Comparison of ENCODE assay signal across 6 cellular contexts in genomic region chrX:49042581-49043219, GRCh38.
DNase-seq lines count a peak whose midpoint lies in the region; ATAC-seq and TF ChIP-seq lines count a peak whose summit lies in the region.

No MANE protein-coding gene starts in this region.

- peaks cover 4% of the 10 kb centered on the region for H3K27me3 Mint-ChIP-seq in activated naive CD4-positive, alpha-beta T cell treated with anti-CD3 and anti-CD28 coated beads, Interleukin-2, amount 10 ng/mL, durations not matched to agents 7 days and 5 days

- H3K9ac ChIP-seq in parathyroid adenoma = peak overlapping the region; percentile 91

- H3K9me3 ChIP-seq in parathyroid adenoma (ENCODE audit: control insufficient read depth, low read length) = no peaks in the 10 kb centered on the region

- H2AFZ ChIP-seq in parathyroid adenoma = peak overlapping the region; percentile 79

- no peak for TF ChIP-seq CTCF in parathyroid adenoma (IDR thresholded peaks at IDR 0.05)

- peak overlapping the region; percentile 81 for H3K4me2 ChIP-seq in parathyroid adenoma (ENCODE audit: low read length)

- peaks cover 8% of the 10 kb centered on the region for H3K79me2 ChIP-seq in parathyroid adenoma

- no peak for ATAC-seq in HG03460 (IDR thresholded peaks at IDR 0.05; ENCODE audit: unreplicated experiment)

- peaks cover 18% of the 10 kb centered on the region for H3K36me3 Mint-ChIP-seq in activated naive CD4-positive, alpha-beta T cell treated with anti-CD3 and anti-CD28 coated beads, Interleukin-2, amount 10 ng/mL, durations not matched to agents 7 days and 5 days

- H3K4me3 Mint-ChIP-seq in activated naive CD4-positive, alpha-beta T cell treated with anti-CD3 and anti-CD28 coated beads, Interleukin-2, amount 10 ng/mL, durations not matched to agents 7 days and 5 days = peak overlapping the region; percentile 92

- no peak for DNase-seq in activated naive CD4-positive, alpha-beta T cell treated with anti-CD3 and anti-CD28 coated beads, Interleukin-2, amount 10 ng/mL, durations not matched to agents 7 days and 5 days
- no peak for DNase-seq in activated naive CD4-positive, alpha-beta T cell treated with anti-CD3 and anti-CD28 coated beads, Interleukin-2, amount 50 U/mL, for 16 hours
- no peak for DNase-seq in NCI-H1105 treated with DMSO at 0.1 percent for 48 hours (lab: John Stamatoyannopoulos, UW)

- no peaks in the 10 kb centered on the region for H3K9me3 Mint-ChIP-seq in activated naive CD4-positive, alpha-beta T cell treated with anti-CD3 and anti-CD28 coated beads, Interleukin-2, amount 10 ng/mL, durations not matched to agents 7 days and 5 days

- CTCF ChIA-PET in activated naive CD4-positive, alpha-beta T cell treated with anti-CD3 and anti-CD28 coated beads, Interleukin-2, amount 10 ng/mL, durations not matched to agents 7 days and 5 days (lab: Charles Lee) = interaction anchor here (0.5 to 2.9 kb wide), 4 partner anchors 40 to 105 kb away, joined by 3 to 9 read pairs (median 4); no protein-coding TSS in a partner anchor

- peak overlapping the region; percentile 93 for H3K27ac Mint-ChIP-seq in activated naive CD4-positive, alpha-beta T cell treated with anti-CD3 and anti-CD28 coated beads, Interleukin-2, amount 10 ng/mL, durations not matched to agents 7 days and 5 days

- peaks cover 47% of the 10 kb centered on the region for H3K4me1 Mint-ChIP-seq in activated naive CD4-positive, alpha-beta T cell treated with anti-CD3 and anti-CD28 coated beads, Interleukin-2, amount 10 ng/mL, durations not matched to agents 7 days and 5 days

- H3K27me3 ChIP-seq in parathyroid adenoma (ENCODE audit: control insufficient read depth, insufficient read depth, low read length) = no peaks in the 10 kb centered on the region

- no peaks in the 10 kb centered on the region for H3K36me3 ChIP-seq in parathyroid adenoma (ENCODE audit: control insufficient read depth, insufficient read depth, low read length)

- H3K4me3 ChIP-seq in parathyroid adenoma (ENCODE audit: low read depth, low read length) = peak overlapping the region; percentile 91

- H3K27ac ChIP-seq in cingulate gyrus (ENCODE audit: low read depth, low read length) = peak overlapping the region; percentile 85
- peak overlapping the region; percentile 96 for H3K27ac ChIP-seq in parathyroid adenoma

- peaks cover 3% of the 10 kb centered on the region for H3K4me1 ChIP-seq in parathyroid adenoma
